Comparison of ENCODE assay signal across 1 cellular context in genomic region chr19:37370880-37371661, GRCh38.
TF ChIP-seq lines count a peak whose summit lies in the region.

ZNF527 (plus strand) TSS chr19:37371099; CDS start chr19:37374199, 3,100 bp downstream.

TF ChIP-seq in K562, 482 proteins besides CTCF, POLR2A, EP300 and RAD21 (continued from another document):
- TF ChIP-seq ZNF165 (CRISPR knock-in tag; IDR thresholded peaks at IDR 0.05; ENCODE audit: borderline replicate concordance), result no peak
- TF ChIP-seq NRF1 (conservative IDR thresholded peaks at IDR 0.05 in 1 of 2, IDR thresholded peaks at IDR 0.05 in 1 of 2), result peak; percentile 92 to 94
- peak; percentile 78 for TF ChIP-seq ZNF766 (CRISPR knock-in tag; conservative IDR thresholded peaks at IDR 0.05)
- peak in 1 of 2 experiments; percentile 58; a peak in 3 of 4 replicates for TF ChIP-seq MAZ (CRISPR knock-in tag; conservative IDR thresholded peaks at IDR 0.05 in 1 of 2, IDR thresholded peaks at IDR 0.05 in 1 of 2)
- TF ChIP-seq RNF219 (CRISPR knock-in tag; IDR thresholded peaks at IDR 0.05), result no peak
- peak; percentile 67 for TF ChIP-seq MGA (IDR thresholded peaks at IDR 0.05)
- no peak for TF ChIP-seq ZBTB17 (CRISPR knock-in tag; IDR thresholded peaks at IDR 0.05)
- peak; percentile 51; the same call in 1 of the 2 replicates for TF ChIP-seq VEZF1 (CRISPR knock-in tag; IDR thresholded peaks at IDR 0.05)
- TF ChIP-seq ZNF3 (CRISPR knock-in tag; IDR thresholded peaks at IDR 0.05), result no peak
- TF ChIP-seq MNT (conservative IDR thresholded peaks at IDR 0.05), result 0 out of 4 replicates have a peak, but pooled peaks of 1 of the 2 experiments have one; percentile 34
- no peak for TF ChIP-seq RCOR1 (IDR thresholded peaks at IDR 0.05; ENCODE audit: borderline replicate concordance in 1 of 2, low read depth in 2 of 2, low read length in 2 of 2)
- peak; percentile 70 for TF ChIP-seq CHD2 (IDR thresholded peaks at IDR 0.05; ENCODE audit: low read depth, low read length)
- TF ChIP-seq L3MBTL2 (IDR thresholded peaks at IDR 0.05), result peak; percentile 86
- TF ChIP-seq ZFX (CRISPR knock-in tag; IDR thresholded peaks at IDR 0.05), result peak; percentile 43
- 0 out of 2 replicates have a peak, but pooled peaks have one; percentile 69 for TF ChIP-seq E2F3 (CRISPR knock-in tag; IDR thresholded peaks at IDR 0.05)
- peak; percentile 76 for TF ChIP-seq ATF7 (IDR thresholded peaks at IDR 0.05)
- TF ChIP-seq ZBTB11 (CRISPR knock-in tag; IDR thresholded peaks at IDR 0.05), result peak in 1 of 3 experiments; percentile 65; a peak in 1 of 6 replicates
- TF ChIP-seq GABPA (tag; conservative IDR thresholded peaks at IDR 0.05; ENCODE audit: low read depth), result peak; percentile 42
- no peak for TF ChIP-seq ARID2 (IDR thresholded peaks at IDR 0.05)
- no peak for TF ChIP-seq ZNF12 (CRISPR knock-in tag; IDR thresholded peaks at IDR 0.05)
- TF ChIP-seq NR2C1 (IDR thresholded peaks at IDR 0.05), result no peak
- peak; percentile 72 for TF ChIP-seq NR2C1 (tag; IDR thresholded peaks at IDR 0.05)
- peak; percentile 13; the same call in 1 of the 2 replicates for TF ChIP-seq RB1 (IDR thresholded peaks at IDR 0.05; ENCODE audit: low read depth)
